ENCODE assay signal across 8 cellular contexts in the genomic region with DNA sequence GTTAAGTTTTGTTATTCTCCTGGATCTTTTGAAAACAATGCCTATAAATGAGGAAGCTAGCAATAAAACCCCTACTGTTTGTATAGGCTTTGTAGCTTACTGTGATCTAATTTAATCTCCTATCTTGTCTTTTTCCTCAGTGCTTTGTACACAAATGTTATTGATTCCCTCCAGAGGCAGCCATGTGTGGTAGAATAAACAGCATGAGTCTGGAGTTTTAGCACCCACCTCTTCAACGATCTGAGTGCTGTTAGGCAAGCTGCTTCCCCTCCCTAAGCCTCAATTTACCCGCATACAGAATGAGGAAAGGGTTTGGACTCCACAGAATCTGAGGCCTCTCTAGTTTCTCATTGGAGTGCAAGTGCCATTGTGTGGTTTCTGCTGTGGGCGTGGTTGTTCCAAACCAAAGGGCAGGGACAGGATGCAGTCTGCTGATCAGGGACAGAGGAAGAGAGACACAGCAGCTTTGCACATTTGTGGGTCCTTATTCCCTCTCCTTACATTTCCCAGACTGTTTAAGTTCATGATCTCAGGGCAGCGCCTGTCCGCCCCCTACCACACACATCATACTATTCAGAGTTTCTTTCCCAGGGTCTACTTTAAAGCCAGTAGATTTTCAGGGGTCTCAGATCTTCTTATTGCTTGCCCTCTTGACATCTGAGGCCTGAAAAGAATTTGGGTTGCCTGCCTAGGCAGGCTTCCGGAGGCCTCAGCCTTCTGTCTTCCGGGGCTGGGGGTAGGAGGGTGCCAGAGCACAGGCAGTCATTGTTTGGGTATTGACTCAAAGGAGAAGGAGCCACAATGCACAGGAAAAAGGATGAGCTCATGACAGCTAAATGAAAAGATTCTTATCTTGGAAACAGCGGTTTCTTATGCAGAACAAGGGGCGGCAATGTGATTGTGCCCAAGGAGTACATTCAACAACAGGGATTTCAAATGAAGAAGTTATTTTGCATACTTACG.
A peak's percentile ranks its signal among the peaks of the same experiment; 100 is the strongest.
DNase-seq lines count a peak whose midpoint lies in the region; ATAC-seq and TF ChIP-seq lines count a peak whose summit lies in the region.

No MANE protein-coding gene starts in this region.

- H3K9me3 Mint-ChIP-seq in HFFc6: no peaks in the 10 kb centered on the region
- no peaks in the 10 kb centered on the region for H3K9me3 Mint-ChIP-seq in activated CD4-positive, alpha-beta memory T cell treated with anti-CD3 and anti-CD28 coated beads for 36 hours

- H3K27me3 Mint-ChIP-seq in HFFc6 (ENCODE audit: insufficient read depth): no peaks in the 10 kb centered on the region; the same call in none of the 2 replicates
- H3K27me3 Mint-ChIP-seq in activated CD4-positive, alpha-beta memory T cell treated with anti-CD3 and anti-CD28 coated beads for 36 hours: no peaks in the 10 kb centered on the region

- H3K36me3 Mint-ChIP-seq in HFFc6 (ENCODE audit: low read depth): no peaks in the 10 kb centered on the region
- no peaks in the 10 kb centered on the region for H3K36me3 Mint-ChIP-seq in activated CD4-positive, alpha-beta memory T cell treated with anti-CD3 and anti-CD28 coated beads for 36 hours

- CTCF ChIA-PET in activated CD4-positive, alpha-beta memory T cell treated with anti-CD3 and anti-CD28 coated beads for 36 hours (lab: Charles Lee): interaction anchor here (0.7 to 1.9 kb wide), 8 partner anchors 12 to 153 kb away, joined by 3 to 6 read pairs (median 4); a partner anchor contains a TSS

- peak overlapping the region; percentile 22; the same call in 1 of the 2 replicates for H3K4me3 Mint-ChIP-seq in HFFc6
- H3K4me3 Mint-ChIP-seq in activated CD4-positive, alpha-beta memory T cell treated with anti-CD3 and anti-CD28 coated beads for 36 hours: peak overlapping the region; percentile 54

- peaks cover 8% of the 10 kb centered on the region for H3K4me1 ChIP-seq in foreskin keratinocyte

- TF ChIP-seq CTCF in HFFc6 (IDR thresholded peaks at IDR 0.05) (no peak), foreskin keratinocyte (conservative IDR thresholded peaks at IDR 0.05) (no peak)

- peak; percentile 82 for ATAC-seq in GM18511 (IDR thresholded peaks at IDR 0.05; ENCODE audit: unreplicated experiment)
- ATAC-seq in foreskin keratinocyte: peak; percentile 97

- POLR2A ChIA-PET in activated CD4-positive, alpha-beta memory T cell treated with anti-CD3 and anti-CD28 coated beads for 36 hours (lab: Charles Lee): interaction anchor here (0.6 to 4.7 kb wide), 7 partner anchors 15 to 178 kb away, joined by 3 to 55 read pairs (median 4); a partner anchor contains a TSS

- DNase-seq in HFFc6: peak; percentile 0
- peak; percentile 8 for DNase-seq in NCI-H187 treated with DMSO at 0.1 percent for 48 hours (lab: John Stamatoyannopoulos, UW)
- DNase-seq in activated CD4-positive, alpha-beta memory T cell treated with anti-CD3 and anti-CD28 coated beads for 36 hours: peak; percentile 78
- DNase-seq in foreskin keratinocyte: peak; percentile 66 to 77
- DNase-seq in stimulated activated CD4-positive, alpha-beta T cell treated with anti-CD3 and anti-CD28 coated beads, Interleukin-15, amount 100 ng/mL, for 24 hours: peak; percentile 70
- DNase-seq in cortex of kidney (lab: John Stamatoyannopoulos, UW): no peak
- DNase-seq in erythroblast (lab: John Stamatoyannopoulos, UW): no peak

- peak overlapping the region; percentile 41 for H3K27ac Mint-ChIP-seq in HFFc6
- peak overlapping the region; percentile 96 for H3K27ac Mint-ChIP-seq in activated CD4-positive, alpha-beta memory T cell treated with anti-CD3 and anti-CD28 coated beads for 36 hours

- intact Hi-C loops in activated CD4-positive, alpha-beta memory T cell treated with anti-CD3 and anti-CD28 coated beads for 36 hours (cut with micrococcal nuclease): loop anchor here (1.0 to 10.0 kb wide), 9 partner anchors 21 to 1077 kb away; no protein-coding TSS in a partner anchor

- peaks cover 28% of the 10 kb centered on the region for H3K4me1 Mint-ChIP-seq in HFFc6 (ENCODE audit: low read depth)
- peaks cover 66% of the 10 kb centered on the region for H3K4me1 Mint-ChIP-seq in activated CD4-positive, alpha-beta memory T cell treated with anti-CD3 and anti-CD28 coated beads for 36 hours (ENCODE audit: low read depth)

- no peak overlapping the region for H3K27ac ChIP-seq in foreskin keratinocyte

- TF ChIP-seq POLR2A in erythroblast (IDR thresholded peaks at IDR 0.05; ENCODE audit: low read length): no peak

- H3K27me3 ChIP-seq in foreskin keratinocyte: no peaks in the 10 kb centered on the region

Comparison
In these comparisons a context has a peak if more than half of its experiments do, and no peak if none do; other contexts are left out.
1. DNase-seq: peak in HFFc6 (single experiment), NCI-H187 treated with DMSO at 0.1 percent for 48 hours (single experiment), activated CD4-positive, alpha-beta memory T cell treated with anti-CD3 and anti-CD28 coated beads for 36 hours (single experiment), foreskin keratinocyte (2 of 2) and stimulated activated CD4-positive, alpha-beta T cell treated with anti-CD3 and anti-CD28 coated beads, Interleukin-15, amount 100 ng/mL, for 24 hours (single experiment); none in cortex of kidney (single experiment) and erythroblast (0 of 2).